ENCODE assay signal across 2 cellular contexts in the genomic region with DNA sequence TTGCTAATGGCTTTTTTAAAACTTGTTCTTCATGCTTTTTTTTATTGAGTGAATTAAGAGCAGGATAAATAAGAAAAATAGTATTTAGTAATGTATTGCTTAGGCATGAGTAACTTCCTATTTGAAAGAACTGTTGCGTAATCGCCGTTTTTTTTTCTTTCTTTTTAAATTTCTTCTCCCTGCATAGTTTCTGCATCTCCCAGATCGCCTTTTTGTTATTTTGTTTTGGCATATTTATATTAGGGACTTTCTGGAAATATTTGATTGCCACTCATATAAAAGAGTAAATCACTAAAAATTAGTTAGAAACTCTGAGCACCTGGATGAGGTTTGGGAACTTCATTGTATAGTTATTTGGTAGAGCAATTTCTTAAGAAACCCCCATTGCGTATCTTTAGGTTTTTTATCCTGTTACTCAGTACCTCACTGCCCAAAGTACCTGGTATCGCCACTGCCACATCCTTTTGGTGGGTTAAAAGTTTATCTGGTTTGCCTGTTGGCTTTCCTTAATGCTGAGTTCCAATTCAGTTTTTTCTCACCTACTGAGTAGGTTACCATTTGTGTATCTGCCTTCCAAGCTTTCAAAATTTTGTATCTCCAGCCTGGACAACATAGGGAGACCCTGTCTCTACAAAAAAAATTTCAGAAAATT.
TF ChIP-seq lines count a peak whose summit lies in the region.

No MANE protein-coding gene starts in this region.

TF ChIP-seq in IMR-90, 13 proteins besides CTCF, POLR2A, EP300 and RAD21:
- TF ChIP-seq RCOR1 (IDR thresholded peaks at IDR 0.05; ENCODE audit: insufficient replicate concordance, low read length) (no peak), CEBPB (IDR thresholded peaks at IDR 0.05; ENCODE audit: low read depth, low read length) (peak; percentile 100), MXI1 (IDR thresholded peaks at IDR 0.05; ENCODE audit: borderline replicate concordance, low read depth, low read length) (no peak), FOS (IDR thresholded peaks at IDR 0.05; ENCODE audit: low read depth, low read length) (no peak), NFE2L2 (IDR thresholded peaks at IDR 0.05; ENCODE audit: low read depth, low read length) (no peak), SMC3 (IDR thresholded peaks at IDR 0.05; ENCODE audit: low read depth, low read length) (no peak), CHD1 (IDR thresholded peaks at IDR 0.05; ENCODE audit: low read depth, low read length) (no peak)

TF ChIP-seq in GM12878, 131 proteins besides CTCF, POLR2A, EP300 and RAD21:
- TF ChIP-seq BHLHE40 (IDR thresholded peaks at IDR 0.05; ENCODE audit: borderline replicate concordance in 1 of 2, low read depth in 2 of 2, low read length in 1 of 2) = no peak
- TF ChIP-seq, protein P1, sequence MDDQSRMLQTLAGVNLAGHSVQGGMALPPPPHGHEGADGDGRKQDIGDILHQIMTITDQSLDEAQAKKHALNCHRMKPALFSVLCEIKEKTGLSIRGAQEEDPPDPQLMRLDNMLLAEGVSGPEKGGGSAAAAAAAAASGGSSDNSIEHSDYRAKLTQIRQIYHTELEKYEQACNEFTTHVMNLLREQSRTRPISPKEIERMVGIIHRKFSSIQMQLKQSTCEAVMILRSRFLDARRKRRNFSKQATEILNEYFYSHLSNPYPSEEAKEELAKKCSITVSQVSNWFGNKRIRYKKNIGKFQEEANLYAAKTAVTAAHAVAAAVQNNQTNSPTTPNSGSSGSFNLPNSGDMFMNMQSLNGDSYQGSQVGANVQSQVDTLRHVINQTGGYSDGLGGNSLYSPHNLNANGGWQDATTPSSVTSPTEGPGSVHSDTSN (IDR thresholded peaks at IDR 0.05; ENCODE audit: insufficient replicate concordance, low read depth, low read length) = no peak
- no peak for TF ChIP-seq IKZF1 (conservative IDR thresholded peaks at IDR 0.05)
- peak in 1 of 2 experiments; percentile 50; a peak in 1 of 4 replicates for TF ChIP-seq CEBPB (IDR thresholded peaks at IDR 0.05; ENCODE audit: borderline replicate concordance in 1 of 2, low read depth in 2 of 2, low read length in 2 of 2)
- no peak for TF ChIP-seq YBX1 (IDR thresholded peaks at IDR 0.05)
